9 cellular contexts compared by ENCODE assay signal in the genomic region with DNA sequence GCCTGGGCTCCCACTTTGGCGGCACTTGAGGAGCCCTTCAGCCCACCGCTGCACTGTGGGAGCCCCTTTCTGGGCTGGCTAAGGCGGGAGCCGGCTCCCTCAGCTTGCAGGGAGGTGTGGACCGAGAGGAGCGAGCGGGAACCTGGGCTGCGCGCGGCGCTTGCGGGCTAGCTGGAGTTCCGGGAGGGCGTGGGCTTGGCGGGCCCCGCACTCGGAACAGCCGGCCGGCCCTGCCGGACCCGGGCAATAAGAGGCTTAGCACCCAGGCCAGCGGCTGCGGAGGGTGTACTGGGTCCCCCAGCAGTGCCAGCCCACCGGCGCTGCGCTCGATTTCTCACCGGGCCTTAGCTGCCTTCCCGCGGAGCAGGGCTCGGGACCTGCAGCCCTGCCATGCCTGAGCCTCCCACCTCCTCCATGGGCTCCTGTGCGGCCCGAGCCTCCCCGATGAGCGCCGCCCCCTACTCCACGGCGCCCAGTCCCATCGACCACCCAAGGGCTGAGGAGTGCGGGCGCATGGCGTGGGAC. TPM values are rescaled to one million over a fixed set of nuclear protein-coding genes. Genes with fewer than 3 reads are reported as not detected.
"Had no signal": no experiment of that assay in that cellular context is flagged by ENCODE, and none has a peak within 500 bp of the region (broad histone marks: within the 10 kb centered on the region; RNA-seq: fewer than 3 reads in every experiment).

No MANE protein-coding gene starts in this region.

RNA-seq across cellular contexts. Expression of a gene that starts 37.8 kb away (rescaled TPM):
- total RNA-seq: LHCN-M2, MCF 10A, NCI-H460, OCI-LY7, PC-9, Right ventricle myocardium superior, RPMI7951, SJSA1 had no signal
- polyA plus RNA-seq: SK-N-SH had no signal

RNA-seq across cellular contexts. Expression of a gene that starts 52.0 kb away (rescaled TPM):
- total RNA-seq: LHCN-M2, NCI-H460, PC-9, Right ventricle myocardium superior, RPMI7951, SJSA1 had no signal

RNA-seq across cellular contexts. Expression of a gene that starts 56.4 kb away (rescaled TPM):
- total RNA-seq: LHCN-M2, MCF 10A, OCI-LY7, Right ventricle myocardium superior, RPMI7951, SJSA1 had no signal
- polyA plus RNA-seq: SK-N-SH had no signal
